In genomic region chr14:69135133-69135532, GRCh38 we compare ENCODE assay signal across 19 cellular contexts. TPM values are rescaled to one million over a fixed set of nuclear protein-coding genes. Genes with fewer than 3 reads are reported as not detected.
A peak's percentile ranks its signal among the peaks of the same experiment; 100 is the strongest.
DNase-seq lines count a peak whose midpoint lies in the region; ATAC-seq and TF ChIP-seq lines count a peak whose summit lies in the region.
"Had no signal": no experiment of that assay in that cellular context is flagged by ENCODE, and none has a peak within 500 bp of the region (broad histone marks: within the 10 kb centered on the region; RNA-seq: fewer than 3 reads in every experiment).

No MANE protein-coding gene starts in this region.

- H3K9me3 ChIP-seq in PC-3 (ENCODE audit: low read length): no peaks in the 10 kb centered on the region
- H3K9me3 ChIP-seq in CD8-positive, alpha-beta T cell (ENCODE audit: low read length): no peaks in the 10 kb centered on the region
- H3K9me3 ChIP-seq: A549, SK-N-SH had no signal

- H3F3A ChIP-seq in PC-3 (ENCODE audit: low read length, unreplicated experiment): no peaks in the 10 kb centered on the region

- TF ChIP-seq CTCF in PC-3 (conservative IDR thresholded peaks at IDR 0.05; ENCODE audit: low read depth, low read length) (no peak), GM10266 (IDR thresholded peaks at IDR 0.05; ENCODE audit: control insufficient read depth, insufficient read depth, low read depth, missing control alignments) (no peak)
- TF ChIP-seq CTCF in CD8-positive, alpha-beta T cell (IDR thresholded peaks at IDR 0.05): no peak

- H3K9me2 ChIP-seq in PC-3 (replicated peaks; ENCODE audit: low read length): no peaks in the 10 kb centered on the region
- H3K9me2 ChIP-seq: SK-N-SH had no signal

- H4K20me1 ChIP-seq in PC-3 (ENCODE audit: low read length): peaks cover 9% of the 10 kb centered on the region

- H3K9ac ChIP-seq in PC-3 (ENCODE audit: low read length): no peak overlapping the region
- H3K9ac ChIP-seq: SK-N-SH had no signal

- H3K4me3 ChIP-seq in PC-3 (ENCODE audit: low read length): no peak overlapping the region
- H3K4me3 ChIP-seq in CD8-positive, alpha-beta T cell (ENCODE audit: low read depth, low read length): no peak overlapping the region
- H3K4me3 ChIP-seq: A549, K562 had no signal

- peaks cover 30% of the 10 kb centered on the region for H3K36me3 Mint-ChIP-seq in CD8-positive, alpha-beta T cell

- no peak overlapping the region for H2AFZ ChIP-seq in PC-3 (ENCODE audit: low read length)

- no peaks in the 10 kb centered on the region; the same call in 1 of the 2 replicates for H3K36me3 ChIP-seq in PC-3 (ENCODE audit: low read depth, low read length)
- no peaks in the 10 kb centered on the region for H3K36me3 ChIP-seq in CD8-positive, alpha-beta T cell (ENCODE audit: insufficient read depth, low read length)

- H3K79me2 ChIP-seq in PC-3 (ENCODE audit: low read length): peaks cover 87% of the 10 kb centered on the region

- H3K4me2 ChIP-seq in PC-3 (ENCODE audit: low read length): peak overlapping the region; percentile 7; the same call in 1 of the 2 replicates
- H3K4me2 ChIP-seq: A549, SK-N-SH had no signal

- no peak overlapping the region for H3K4me3 Mint-ChIP-seq in CD8-positive, alpha-beta T cell
- H3K4me3 Mint-ChIP-seq: CD14-positive monocyte had no signal

- H3K27ac ChIP-seq in PC-3 (ENCODE audit: low read length): no peak overlapping the region
- H3K27ac ChIP-seq in CD8-positive, alpha-beta T cell (ENCODE audit: low read depth, low read length): no peak overlapping the region
- H3K27ac ChIP-seq: A549, HL-60 had no signal

- POLR2A ChIA-PET in PC-3 (lab: Charles Lee; ENCODE audit: unreplicated experiment): no interaction called here
- POLR2A ChIA-PET in CD8-positive, alpha-beta T cell (lab: Charles Lee): no interaction called here

- H3K27me3 ChIP-seq in PC-3 (ENCODE audit: low read length): no peaks in the 10 kb centered on the region
- no peaks in the 10 kb centered on the region for H3K27me3 ChIP-seq in CD8-positive, alpha-beta T cell (ENCODE audit: insufficient read depth, low read length)

- CTCF ChIA-PET in PC-3 (lab: Charles Lee): no interaction called here
- CTCF ChIA-PET in CD8-positive, alpha-beta T cell (lab: Charles Lee): no interaction called here

- H3K9me3 Mint-ChIP-seq in CD8-positive, alpha-beta T cell: no peaks in the 10 kb centered on the region

- BruUV-seq in PC-3 (replicated peaks; lab: Mats Ljungman, UMichigan): no TSS peak

- intact Hi-C loops in PC-3 (cut with micrococcal nuclease): loop anchor here (1.0 kb wide), 1 partner anchor 16 kb away; no protein-coding TSS in a partner anchor
- intact Hi-C loops in CD8-positive, alpha-beta T cell (cut with DNase I, micrococcal nuclease): loop anchor here in 1 of 2 experiments (10.0 kb wide), 1 partner anchor 440 kb away; the partner anchor contains the start of gene CCDC177

- H3K4me1 ChIP-seq in PC-3 (ENCODE audit: insufficient read depth, low read length): peaks cover 36% of the 10 kb centered on the region
- peaks cover 28% of the 10 kb centered on the region for H3K4me1 ChIP-seq in CD8-positive, alpha-beta T cell (ENCODE audit: insufficient read depth, low read length)

- ATAC-seq in PC-3: peak; percentile 61
- ATAC-seq in CD8-positive, alpha-beta T cell: no peak
- ATAC-seq: A549, HCT116, K562, Panc1, Right ventricle myocardium inferior had no signal

- no peak overlapping the region for H3K27ac Mint-ChIP-seq in CD8-positive, alpha-beta T cell
- H3K27ac Mint-ChIP-seq: CD14-positive monocyte had no signal

- H3K27me3 Mint-ChIP-seq in CD8-positive, alpha-beta T cell (ENCODE audit: low read depth): no peaks in the 10 kb centered on the region

- H3K4me1 Mint-ChIP-seq in CD8-positive, alpha-beta T cell (ENCODE audit: low read depth): peaks cover 89% of the 10 kb centered on the region

- DNase-seq in NCI-H2029 (lab: John Stamatoyannopoulos, UW) (peak; percentile 3), NCI-H2029 treated with DMSO at 0.1 percent for 48 hours (lab: John Stamatoyannopoulos, UW) (no peak), DMS153 (lab: John Stamatoyannopoulos, UW) (peak; percentile 68), NCI-H1436 (lab: John Stamatoyannopoulos, UW) (peak; percentile 21), PC-3 (no peak), GM10266 (ENCODE audit: extremely low spot score) (no peak), dermis blood vessel endothelial cell (no peak)
- no peak for DNase-seq in CD8-positive, alpha-beta T cell
- DNase-seq: DND-41, GDM1, SK-N-SH, T-helper 1 cell had no signal

RNA-seq across cellular contexts. Expression of gene DCAF5, which starts 17.8 kb away (rescaled TPM):
- 17.5 and 21.0 TPM in 2 replicates for total RNA-seq in PC-3 (2014; rRNA removed)
- total RNA-seq in CD8-positive, alpha-beta T cell: 10 to 100 TPM; 66.7 to 69.3 TPM
- total RNA-seq in dermis blood vessel endothelial cell: 13.6 and 17.4 TPM in 2 replicates

RNA-seq across cellular contexts. Expression of gene EXD2, which starts 56.2 kb away (rescaled TPM):
- 19.0 and 19.9 TPM in 2 replicates for total RNA-seq in PC-3 (2014; rRNA removed)
- 1 to 10 TPM; 5.9 to 7.9 TPM for total RNA-seq in CD8-positive, alpha-beta T cell
- total RNA-seq in dermis blood vessel endothelial cell: 32.0 and 33.3 TPM in 2 replicates

Comparison
In these comparisons a context has a peak if more than half of its experiments do, and no peak if none do; other contexts are left out.
1. DNase-seq: peak in NCI-H2029 (single experiment), DMS153 (single experiment) and NCI-H1436 (single experiment); none in NCI-H2029 treated with DMSO at 0.1 percent for 48 hours (single experiment), PC-3 (single experiment), CD8-positive, alpha-beta T cell (0 of 7), GM10266 (single experiment) and dermis blood vessel endothelial cell (single experiment).